17 cellular contexts compared by ENCODE assay signal in genomic region chr2:204914708-204915107, GRCh38.
A peak's percentile ranks its signal among the peaks of the same experiment; 100 is the strongest.
DNase-seq lines count a peak whose midpoint lies in the region; ATAC-seq, FAIRE-seq and TF ChIP-seq lines count a peak whose summit lies in the region.
"Had no signal": no experiment of that assay in that cellular context is flagged by ENCODE, and none has a peak within 500 bp of the region (broad histone marks: within the 10 kb centered on the region; RNA-seq: fewer than 3 reads in every experiment).

No MANE protein-coding gene starts in this region.

- no peak overlapping the region for H2BK120ac ChIP-seq in H9 (ENCODE audit: low read depth, low read length, poor library complexity, severe bottlenecking)

- peak overlapping the region; percentile 78 for H3K27ac ChIP-seq in K562 (ENCODE audit: extremely low read depth, low read depth, low read length)
- no peak overlapping the region for H3K27ac ChIP-seq in breast epithelium
- no peak overlapping the region for H3K27ac ChIP-seq in H9 (ENCODE audit: insufficient read length, low read depth, low read length)
- H3K27ac ChIP-seq: C4-2B had no signal

- H3K79me2 ChIP-seq in K562 (ENCODE audit: control insufficient read depth, insufficient read depth, low read length) (peaks cover 11% of the 10 kb centered on the region; the same call in 2 of the 3 replicates), H9 (ENCODE audit: insufficient read depth, low read length) (no peaks in the 10 kb centered on the region)

- no peak for TF ChIP-seq RAD21 in K562 (CRISPR knock-in tag; conservative IDR thresholded peaks at IDR 0.05 in 1 of 2, IDR thresholded peaks at IDR 0.05 in 1 of 2)

- CTCF ChIA-PET in Caco-2 (lab: Charles Lee) (no interaction called here), K562 (lab: Yijun Ruan, JAX; ENCODE audit: low intra/inter-chr PET ratio) (no interaction called here)

- H3K9me3 Mint-ChIP-seq in Caco-2 (ENCODE audit: unreplicated experiment) (no peaks in the 10 kb centered on the region), H9 (no peaks in the 10 kb centered on the region)

- H3K4me3 ChIP-seq in BE2C (ENCODE audit: low read depth, low read length) (no peak overlapping the region), Caco-2 (ENCODE audit: low read depth, low read length) (no peak overlapping the region), K562 (peak overlapping the region; percentile 21), breast epithelium (no peak overlapping the region), MG63 (no peak overlapping the region)
- H3K4me3 ChIP-seq: GM12878 had no signal

- no peak for FAIRE-seq in K562 (lab: Jason Lieb, UNC)
- FAIRE-seq: GM12878, GM19239 had no signal

- H3K4me3 Mint-ChIP-seq in Caco-2 (ENCODE audit: unreplicated experiment) (no peak overlapping the region), H9 (no peak overlapping the region)
- H3K4me3 Mint-ChIP-seq: CD4-positive, alpha-beta T cell had no signal

- no peak for TF ChIP-seq CTCF in BE2C (IDR thresholded peaks at IDR 0.05; ENCODE audit: low read depth, low read length)
- no peak for TF ChIP-seq CTCF in Caco-2 (IDR thresholded peaks at IDR 0.05; ENCODE audit: insufficient read depth in 1 of 2, low read depth in 1 of 2, low read length in 1 of 2, severe bottlenecking in 1 of 2, unreplicated experiment in 1 of 2)
- no peak for TF ChIP-seq CTCF in K562 (IDR thresholded peaks at IDR 0.05 in 2 of 3, conservative IDR thresholded peaks at IDR 0.05 in 1 of 3; ENCODE audit: insufficient read depth in 2 of 3, low read depth in 1 of 3, low read length in 3 of 3)
- TF ChIP-seq CTCF in breast epithelium (IDR thresholded peaks at IDR 0.05), result no peak
- TF ChIP-seq CTCF in H9 (conservative IDR thresholded peaks at IDR 0.05), result no peak

- H3K79me1 ChIP-seq in H9 (ENCODE audit: insufficient read depth, low read depth, low read length, poor library complexity, severe bottlenecking), result no peaks in the 10 kb centered on the region

- peaks cover 6% of the 10 kb centered on the region for H3K36me3 Mint-ChIP-seq in Caco-2 (ENCODE audit: insufficient read depth, unreplicated experiment)
- no peaks in the 10 kb centered on the region for H3K36me3 Mint-ChIP-seq in H9 (ENCODE audit: insufficient read depth in 1 of 3, low read depth in 3 of 3)

- no peak overlapping the region for H2BK15ac ChIP-seq in H9 (ENCODE audit: low read depth, low read length)

- H3K4ac ChIP-seq in H9 (ENCODE audit: low read depth, low read length), result no peak overlapping the region

- 6% methylated on average over 9 of the region's 9 CpGs for WGBS in K562 (ENCODE audit: insufficient coverage, low coverage, missing lambda C conversion rate)
- WGBS in H9 (ENCODE audit: extremely low coverage, insufficient read length, low lambda C conversion rate), result no CpG with 5 or more reads among the region's 9 CpGs

- no peak overlapping the region for H2BK5ac ChIP-seq in H9 (ENCODE audit: insufficient read length, low read length)

- no peak overlapping the region for H4K8ac ChIP-seq in H9 (replicated peaks; ENCODE audit: insufficient read length, low read depth, low read length)

- intact Hi-C loops in Caco-2 (cut with micrococcal nuclease; ENCODE audit: unreplicated experiment) (no loop called here), K562 (cut with micrococcal nuclease) (loop anchor here (10.0 kb wide), 2 partner anchors 70 to 110 kb away; no protein-coding TSS in a partner anchor), breast epithelium (cut with DNase I; ENCODE audit: low total_unique reads) (no loop called here)

- no peaks in the 10 kb centered on the region for H3K23me2 ChIP-seq in H9 (ENCODE audit: insufficient read length, low read depth, low read length, poor library complexity, severe bottlenecking)

- no peaks in the 10 kb centered on the region for H3K27me3 ChIP-seq in BE2C
- no peaks in the 10 kb centered on the region for H3K27me3 ChIP-seq in Caco-2 (replicated peaks; ENCODE audit: control insufficient read depth, insufficient read depth, low read length)
- H3K27me3 ChIP-seq in K562 (ENCODE audit: control insufficient read depth in 2 of 2, insufficient read depth in 2 of 2, low read length in 2 of 2), result no peaks in the 10 kb centered on the region
- H3K27me3 ChIP-seq in breast epithelium, result no peaks in the 10 kb centered on the region
- H3K27me3 ChIP-seq in H9 (ENCODE audit: insufficient read depth, low read length), result no peaks in the 10 kb centered on the region
- H3K27me3 ChIP-seq in MG63, result no peaks in the 10 kb centered on the region

- H3K27me3 Mint-ChIP-seq in Caco-2 (ENCODE audit: insufficient read depth, unreplicated experiment), result no peaks in the 10 kb centered on the region
- no peaks in the 10 kb centered on the region for H3K27me3 Mint-ChIP-seq in H9 (ENCODE audit: low read depth)
- H3K27me3 Mint-ChIP-seq: CD4-positive, alpha-beta T cell had no signal

- H3K9ac ChIP-seq in K562 (ENCODE audit: insufficient read depth in 1 of 2, low read depth in 2 of 2, low read length in 2 of 2), result peak overlapping the region; percentile 48 to 77
- no peak overlapping the region for H3K9ac ChIP-seq in H9 (ENCODE audit: extremely low read depth, insufficient read length, low read length)

- no peak overlapping the region for H3K56ac ChIP-seq in H9 (ENCODE audit: insufficient read length, low read depth, low read length)

- no peak overlapping the region for H4K5ac ChIP-seq in H9 (ENCODE audit: insufficient read length, low read depth, low read length)

- no peak overlapping the region for H3K14ac ChIP-seq in H9 (ENCODE audit: insufficient read depth, low read length)

- no peak overlapping the region for H4K91ac ChIP-seq in H9 (ENCODE audit: insufficient read length, low read depth, low read length)

- TF ChIP-seq EP300 in K562 (IDR thresholded peaks at IDR 0.05; ENCODE audit: low read length), result no peak

- H2AK5ac ChIP-seq in H9 (ENCODE audit: insufficient read length, low read length), result no peak overlapping the region

- H2AFZ ChIP-seq in K562 (ENCODE audit: low read depth, low read length) (peak overlapping the region; percentile 84), H9 (ENCODE audit: low read length) (no peak overlapping the region)

- H3K27ac Mint-ChIP-seq in Caco-2 (ENCODE audit: unreplicated experiment) (peak overlapping the region; percentile 78), H9 (no peak overlapping the region; a peak in 1 of 7 replicates)
- H3K27ac Mint-ChIP-seq: CD4-positive, alpha-beta T cell had no signal

- H3K4me1 ChIP-seq in BE2C, result no peaks in the 10 kb centered on the region
- H3K4me1 ChIP-seq in Caco-2, result no peaks in the 10 kb centered on the region
- H3K4me1 ChIP-seq in K562 (replicated peaks in 1 of 2; ENCODE audit: control insufficient read depth in 2 of 2, insufficient read depth in 2 of 2, low read length in 2 of 2), result peaks cover 0 to 5% of the 10 kb centered on the region in 2 experiments; a peak in 2 of 5 replicates
- no peaks in the 10 kb centered on the region for H3K4me1 ChIP-seq in breast epithelium
- no peaks in the 10 kb centered on the region for H3K4me1 ChIP-seq in H9 (ENCODE audit: insufficient read depth, low read length)

- no peak overlapping the region for H3K23ac ChIP-seq in H9 (ENCODE audit: insufficient read length, low read depth, low read length)

- H3K9me3 ChIP-seq in BE2C (no peaks in the 10 kb centered on the region), Caco-2 (no peaks in the 10 kb centered on the region), K562 (replicated peaks; ENCODE audit: control insufficient read depth, insufficient read depth, low read depth, low read length) (no peaks in the 10 kb centered on the region), breast epithelium (no peaks in the 10 kb centered on the region), H9 (ENCODE audit: control insufficient read depth, low read depth, low read length) (no peaks in the 10 kb centered on the region), MG63 (no peaks in the 10 kb centered on the region)

- no peak; the same call in 1 of the 2 replicates for TF ChIP-seq POLR2A in K562 (conservative IDR thresholded peaks at IDR 0.05)
- TF ChIP-seq POLR2A in breast epithelium (IDR thresholded peaks at IDR 0.05), result no peak

- H3K36me3 ChIP-seq in BE2C (no peaks in the 10 kb centered on the region), Caco-2 (ENCODE audit: control insufficient read depth, insufficient read depth, low read length) (peaks cover 1% of the 10 kb centered on the region; the same call in 1 of the 2 replicates), K562 (ENCODE audit: control insufficient read depth, insufficient read depth, low read length) (no peaks in the 10 kb centered on the region), breast epithelium (no peaks in the 10 kb centered on the region), MG63 (no peaks in the 10 kb centered on the region)

- BruUV-seq in Caco-2 (replicated peaks; lab: Mats Ljungman, UMichigan), result no TSS peak
- BruUV-seq in K562 (replicated peaks; lab: Mats Ljungman, UMichigan), result no TSS peak

- H3K4me1 Mint-ChIP-seq in Caco-2 (ENCODE audit: low read depth, unreplicated experiment) (peaks cover 5% of the 10 kb centered on the region), H9 (peaks cover 0 to 3% of the 10 kb centered on the region in 2 experiments; a peak in 2 of 4 replicates)

- in situ Hi-C loops in K562 (cut with MboI), result no loop called here

- DNase-seq in BE2C (peak; percentile 15), Caco-2 (no peak), K562 (ENCODE audit: extremely low read depth in 1 of 4, low spot score in 3 of 4) (peak in 2 of 4 experiments; percentile 7 to 35), retina (peak; percentile 19), breast epithelium (ENCODE audit: low spot score in 2 of 2) (no peak), H9 (no peak), MG63 (no peak)
- DNase-seq: ACHN; Calu3; CD4-positive, alpha-beta T cell; DND-41; EL; HCEC 1CT had no signal

- H3K18ac ChIP-seq in H9 (ENCODE audit: insufficient read length, low read depth, low read length), result no peak overlapping the region

- ATAC-seq in K562 (peak; percentile 55), GM18907 (IDR thresholded peaks at IDR 0.05; ENCODE audit: unreplicated experiment) (no peak)
- ATAC-seq: GM12878 had no signal

- H4K20me1 ChIP-seq in K562 (replicated peaks; ENCODE audit: control insufficient read depth, insufficient read depth, low read length) (no peaks in the 10 kb centered on the region), H9 (ENCODE audit: control insufficient read depth, insufficient read depth, insufficient read length) (no peaks in the 10 kb centered on the region)

- H3K4me2 ChIP-seq in K562 (ENCODE audit: insufficient read depth, low read length) (peak overlapping the region; percentile 73), H9 (ENCODE audit: insufficient read depth, insufficient read length, low read length) (no peak overlapping the region)

- POLR2A ChIA-PET in Caco-2 (lab: Charles Lee), result no interaction called here
- POLR2A ChIA-PET in K562 (lab: Yijun Ruan, JAX), result interaction anchor here (0.7 kb wide), 1 partner anchor 9 kb away, joined by 3 read pairs; no protein-coding TSS in a partner anchor

- no peak overlapping the region for H2BK20ac ChIP-seq in H9 (ENCODE audit: low read depth, low read length, poor library complexity, severe bottlenecking)

- no peaks in the 10 kb centered on the region for H3K9me1 ChIP-seq in K562 (ENCODE audit: control insufficient read depth, insufficient read depth, low read length)

- no peak overlapping the region for H3T11ph ChIP-seq in H9 (ENCODE audit: low read length)

- H2BK12ac ChIP-seq in H9 (ENCODE audit: insufficient read length, low read depth, low read length), result no peak overlapping the region

Comparison
In these comparisons a context has a peak if more than half of its experiments do, and no peak if none do; other contexts are left out.
1. DNase-seq: peak in BE2C (single experiment) and retina (single experiment); none in Caco-2 (0 of 2), breast epithelium (0 of 2), H9 (single experiment) and MG63 (single experiment).